ENCODE assay signal across 15 cellular contexts in the genomic region with DNA sequence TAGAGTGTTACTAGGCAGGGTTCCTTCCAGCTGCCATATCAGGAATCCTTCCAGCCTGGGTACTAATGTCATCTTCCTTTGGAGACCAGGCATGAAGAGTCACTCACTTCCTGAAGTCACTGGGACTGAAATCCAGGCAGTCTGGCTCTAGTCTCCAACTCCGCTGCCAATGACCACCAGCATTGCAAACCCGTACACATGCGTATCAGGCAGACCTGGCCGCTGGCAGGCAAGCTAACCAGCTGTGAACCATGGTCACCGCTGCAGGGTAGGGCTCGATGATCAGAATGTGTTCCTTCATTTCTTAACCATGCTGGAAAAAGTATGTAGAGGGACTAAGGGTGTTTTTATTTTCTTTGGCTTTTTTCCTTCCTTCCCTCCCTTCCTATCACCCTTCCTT.
"Had no signal": no experiment of that assay in that cellular context is flagged by ENCODE, and none has a peak within 500 bp of the region (broad histone marks: within the 10 kb centered on the region; RNA-seq: fewer than 3 reads in every experiment).

No MANE protein-coding gene starts in this region.

- H3K36me3 ChIP-seq: upper lobe of left lung had no signal

- ATAC-seq: activated CD8-positive, alpha-beta T cell treated with anti-CD3 and anti-CD28 coated beads, Interleukin-2, amount 10 ng/mL, durations not matched to agents 7 days and 5 days; T-cell had no signal

- DNase-seq: activated CD4-positive, alpha-beta T cell treated with anti-CD3 and anti-CD28 coated beads, Interleukin-2, amount 10 ng/mL, durations not matched to agents 7 days and 5 days; activated CD4-positive, CD25-positive, alpha-beta regulatory T cell; activated CD8-positive, alpha-beta T cell treated with anti-CD3 and anti-CD28 coated beads, Interleukin-2, amount 10 ng/mL, durations not matched to agents 7 days and 5 days; activated naive CD4-positive, alpha-beta T cell treated with Interleukin-2 at 50 U/mL for 16 hours; activated T-cell treated with anti-CD3 and anti-CD28 coated beads, Interleukin-2, amount 50 U/mL, for 24 hours; central memory CD4-positive, alpha-beta T cell; midbrain; SK-N-SH; stimulated activated CD4-positive, alpha-beta T cell treated with anti-CD3 and anti-CD28 coated beads, Interleukin-4, amount 100 ng/mL, for 24 hours; T-cell; T-helper 9 cell; testis had no signal

- H3K27ac ChIP-seq: hepatocyte, testis, upper lobe of left lung had no signal

- H3K4me1 ChIP-seq: testis, upper lobe of left lung had no signal

- H3K4me3 ChIP-seq: hepatocyte, smooth muscle cell, testis, upper lobe of left lung had no signal

- H3K9me3 ChIP-seq: SK-N-SH, testis, upper lobe of left lung had no signal

- H3K27me3 ChIP-seq: hepatocyte, testis, upper lobe of left lung had no signal
